10 cellular contexts compared by ENCODE assay signal in the genomic region with DNA sequence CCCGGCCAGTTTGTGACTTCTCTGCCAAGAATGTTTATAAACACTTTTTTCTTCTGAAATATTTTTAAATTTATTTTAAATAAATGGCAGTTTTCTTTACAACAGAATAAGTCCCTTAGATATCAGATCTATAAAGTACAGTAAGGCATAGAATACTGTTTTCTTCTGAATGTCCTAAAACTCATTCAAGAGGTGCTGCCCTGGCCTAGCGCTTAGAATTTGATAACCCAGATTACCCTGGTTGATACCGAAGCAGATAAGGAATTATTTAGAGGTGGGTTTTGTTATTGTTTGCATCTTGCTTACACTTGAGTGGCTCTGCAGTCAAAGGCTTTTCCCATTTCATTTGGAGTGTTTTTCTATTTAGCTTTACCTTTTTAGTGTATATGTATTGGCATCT. TPM values are rescaled to one million over a fixed set of nuclear protein-coding genes. Genes with fewer than 3 reads are reported as not detected.
DNase-seq lines count a peak whose midpoint lies in the region; ATAC-seq and TF ChIP-seq lines count a peak whose summit lies in the region.
"Had no signal": no experiment of that assay in that cellular context is flagged by ENCODE, and none has a peak within 500 bp of the region (broad histone marks: within the 10 kb centered on the region; RNA-seq: fewer than 3 reads in every experiment).

No MANE protein-coding gene starts in this region.

- peaks cover 12% of the 10 kb centered on the region for H3K4me1 ChIP-seq in iPS-18a (ENCODE audit: control insufficient read depth, low read depth, low read length)
- peaks cover 17 to 43% (median 29%) of the 10 kb centered on the region in 4 donors for H3K4me1 ChIP-seq in stomach

- peaks cover 37% of the 10 kb centered on the region for H3K36me3 ChIP-seq in iPS-18a (ENCODE audit: control insufficient read depth, low read depth, low read length)
- H3K36me3 ChIP-seq in stomach = peaks cover 22 to 47% (median 46%) of the 10 kb centered on the region in 4 donors

- no peak overlapping the region for H3K27ac Mint-ChIP-seq in activated CD4-positive, alpha-beta T cell treated with anti-CD3 and anti-CD28 coated beads, Interleukin-2, amount 10 ng/mL, durations not matched to agents 24 days and 14 days
- H3K27ac Mint-ChIP-seq in activated CD4-positive, alpha-beta memory T cell treated with anti-CD3 and anti-CD28 coated beads, Interleukin-2, amount 10 ng/mL, durations not matched to agents 7 days and 5 days = peak overlapping the region; percentile 64

- peaks cover 12% of the 10 kb centered on the region for H3K36me3 Mint-ChIP-seq in activated CD4-positive, alpha-beta T cell treated with anti-CD3 and anti-CD28 coated beads, Interleukin-2, amount 10 ng/mL, durations not matched to agents 24 days and 14 days (ENCODE audit: low read depth)
- H3K36me3 Mint-ChIP-seq in activated CD4-positive, alpha-beta memory T cell treated with anti-CD3 and anti-CD28 coated beads, Interleukin-2, amount 10 ng/mL, durations not matched to agents 7 days and 5 days (ENCODE audit: low read depth) = peaks cover 21% of the 10 kb centered on the region

- H3K27me3 ChIP-seq in iPS-18a (ENCODE audit: control insufficient read depth, insufficient read depth, low read length) (no peaks in the 10 kb centered on the region), stomach (no peaks in the 10 kb centered on the region)

- intact Hi-C loops in activated CD4-positive, alpha-beta T cell treated with anti-CD3 and anti-CD28 coated beads, Interleukin-2, amount 10 ng/mL, durations not matched to agents 24 days and 14 days (cut with micrococcal nuclease) = loop anchor here (1.0 kb wide), 1 partner anchor 8 kb away; no protein-coding TSS in a partner anchor
- intact Hi-C loops in stomach (cut with DNase I; ENCODE audit: low total_unique reads) = no loop called here

- peak overlapping the region; percentile 94 for H3K4me3 Mint-ChIP-seq in activated CD4-positive, alpha-beta T cell treated with anti-CD3 and anti-CD28 coated beads, Interleukin-2, amount 10 ng/mL, durations not matched to agents 24 days and 14 days
- H3K4me3 Mint-ChIP-seq in activated CD4-positive, alpha-beta memory T cell treated with anti-CD3 and anti-CD28 coated beads, Interleukin-2, amount 10 ng/mL, durations not matched to agents 7 days and 5 days = peak overlapping the region; percentile 88

- 32 to 44% (median 39%) methylated on average over 3 of the region's 3 CpGs for WGBS in stomach, 5 donors

- DNase-seq in activated CD4-positive, alpha-beta T cell treated with anti-CD3 and anti-CD28 coated beads, Interleukin-2, amount 10 ng/mL, durations not matched to agents 24 days and 14 days = no peak
- no peak for DNase-seq in activated CD4-positive, alpha-beta T cell treated with anti-CD3 and anti-CD28 coated beads for 48 hours
- no peak for DNase-seq in activated CD4-positive, alpha-beta memory T cell treated with anti-CD3 and anti-CD28 coated beads, Interleukin-2, amount 10 ng/mL, durations not matched to agents 7 days and 5 days
- DNase-seq in stomach (no peak), HCEC 1CT (no peak), cerebellar cortex (ENCODE audit: low spot score) (no peak)
- DNase-seq: ACHN, NCI-H1694 had no signal

- no peaks in the 10 kb centered on the region for H3K9me3 Mint-ChIP-seq in activated CD4-positive, alpha-beta T cell treated with anti-CD3 and anti-CD28 coated beads, Interleukin-2, amount 10 ng/mL, durations not matched to agents 24 days and 14 days
- H3K9me3 Mint-ChIP-seq in activated CD4-positive, alpha-beta memory T cell treated with anti-CD3 and anti-CD28 coated beads, Interleukin-2, amount 10 ng/mL, durations not matched to agents 7 days and 5 days = no peaks in the 10 kb centered on the region

- no peak overlapping the region for H3K27ac ChIP-seq in iPS-18a (ENCODE audit: low read length)
- H3K27ac ChIP-seq in stomach = no peak overlapping the region

- no peak overlapping the region for H3K9ac ChIP-seq in iPS-18a (ENCODE audit: low read length)

- TF ChIP-seq CTCF in stomach (IDR thresholded peaks at IDR 0.05) = no peak

- ATAC-seq in HG03354 (IDR thresholded peaks at IDR 0.05; ENCODE audit: poor library complexity, severe bottlenecking, unreplicated experiment) = no peak

- peaks cover 26% of the 10 kb centered on the region for H3K4me1 Mint-ChIP-seq in activated CD4-positive, alpha-beta T cell treated with anti-CD3 and anti-CD28 coated beads, Interleukin-2, amount 10 ng/mL, durations not matched to agents 24 days and 14 days
- H3K4me1 Mint-ChIP-seq in activated CD4-positive, alpha-beta memory T cell treated with anti-CD3 and anti-CD28 coated beads, Interleukin-2, amount 10 ng/mL, durations not matched to agents 7 days and 5 days = peaks cover 33% of the 10 kb centered on the region

- H3K27me3 Mint-ChIP-seq in activated CD4-positive, alpha-beta T cell treated with anti-CD3 and anti-CD28 coated beads, Interleukin-2, amount 10 ng/mL, durations not matched to agents 24 days and 14 days = no peaks in the 10 kb centered on the region
- H3K27me3 Mint-ChIP-seq in activated CD4-positive, alpha-beta memory T cell treated with anti-CD3 and anti-CD28 coated beads, Interleukin-2, amount 10 ng/mL, durations not matched to agents 7 days and 5 days = no peaks in the 10 kb centered on the region

- POLR2A ChIA-PET in activated CD4-positive, alpha-beta memory T cell treated with anti-CD3 and anti-CD28 coated beads, Interleukin-2, amount 10 ng/mL, durations not matched to agents 7 days and 5 days (lab: Charles Lee) = interaction anchor here (0.7 to 10.5 kb wide), 8 partner anchors 8 to 43 kb away, joined by 3 to 116 read pairs (median 13); a partner anchor contains a TSS

- no peak for TF ChIP-seq POLR2A in stomach (IDR thresholded peaks at IDR 0.05)

- H3K4me3 ChIP-seq in iPS-18a (ENCODE audit: low read length) = peak overlapping the region; percentile 89
- H3K4me3 ChIP-seq in stomach = peak overlapping the region; percentile 74 to 98 (median 88)

- no peaks in the 10 kb centered on the region for H3K9me3 ChIP-seq in iPS-18a (ENCODE audit: control insufficient read depth, low read depth, low read length)
- no peaks in the 10 kb centered on the region for H3K9me3 ChIP-seq in stomach

- no peak for TF ChIP-seq EP300 in stomach (IDR thresholded peaks at IDR 0.05)

- CTCF ChIA-PET in activated CD4-positive, alpha-beta memory T cell treated with anti-CD3 and anti-CD28 coated beads, Interleukin-2, amount 10 ng/mL, durations not matched to agents 7 days and 5 days (lab: Charles Lee) = interaction anchor here (1.0 to 3.4 kb wide), 8 partner anchors 10 to 47 kb away, joined by 3 to 16 read pairs (median 4); a partner anchor contains a TSS

RNA-seq across cellular contexts. Expression of a gene that starts 1.1 kb away (rescaled TPM):
- 26.0 and 26.7 TPM in 2 replicates for total RNA-seq in activated CD4-positive, alpha-beta T cell treated with anti-CD3 and anti-CD28 coated beads, Interleukin-2, amount 10 ng/mL, durations not matched to agents 24 days and 14 days
- total RNA-seq in activated CD4-positive, alpha-beta memory T cell treated with anti-CD3 and anti-CD28 coated beads, Interleukin-2, amount 10 ng/mL, durations not matched to agents 7 days and 5 days = 10 to 100 TPM; 21.8 to 23.3 TPM
- 10 to 100 TPM; 24.3 to 44.6 (median 29.7) TPM for total RNA-seq in stomach
- 10 to 100 TPM; 15.1 to 19.7 (median 18.6) TPM for polyA plus RNA-seq in stomach

RNA-seq across cellular contexts. Expression of a gene that starts 1.3 kb away (rescaled TPM):
- 61.6 and 69.1 TPM in 2 replicates for total RNA-seq in activated CD4-positive, alpha-beta T cell treated with anti-CD3 and anti-CD28 coated beads, Interleukin-2, amount 10 ng/mL, durations not matched to agents 24 days and 14 days
- total RNA-seq in activated CD4-positive, alpha-beta memory T cell treated with anti-CD3 and anti-CD28 coated beads, Interleukin-2, amount 10 ng/mL, durations not matched to agents 7 days and 5 days = 10 to 100 TPM; 61.5 to 67.0 TPM
- 10 to 100 TPM in 4 of 5 donors, 1 to 10 TPM in 1; 4.6 to 56.2 (median 19.1) TPM for total RNA-seq in stomach
- 10 to 100 TPM; 42.0 to 62.1 (median 49.5) TPM for polyA plus RNA-seq in stomach

RNA-seq across cellular contexts. Expression of a gene that starts 21.7 kb away (rescaled TPM):
- total RNA-seq in activated CD4-positive, alpha-beta T cell treated with anti-CD3 and anti-CD28 coated beads, Interleukin-2, amount 10 ng/mL, durations not matched to agents 24 days and 14 days = 16.5 and 17.0 TPM in 2 replicates
- total RNA-seq in activated CD4-positive, alpha-beta memory T cell treated with anti-CD3 and anti-CD28 coated beads, Interleukin-2, amount 10 ng/mL, durations not matched to agents 7 days and 5 days = 1 to 10 TPM; 6.9 TPM
- total RNA-seq in stomach = not detected
- under 1 TPM in 1 of 3 donors, not detected in 2; 0.08 TPM for polyA plus RNA-seq in stomach

RNA-seq across cellular contexts. Expression of a gene that starts 30.0 kb away (rescaled TPM):
- total RNA-seq in activated CD4-positive, alpha-beta T cell treated with anti-CD3 and anti-CD28 coated beads, Interleukin-2, amount 10 ng/mL, durations not matched to agents 24 days and 14 days = 41.6 and 42.6 TPM in 2 replicates
- 10 to 100 TPM; 60.4 to 63.9 TPM for total RNA-seq in activated CD4-positive, alpha-beta memory T cell treated with anti-CD3 and anti-CD28 coated beads, Interleukin-2, amount 10 ng/mL, durations not matched to agents 7 days and 5 days
- 10 to 100 TPM; 11.7 to 90.4 (median 28.5) TPM for total RNA-seq in stomach
- 10 to 100 TPM; 15.6 to 19.7 (median 18.5) TPM for polyA plus RNA-seq in stomach

RNA-seq across cellular contexts. Expression of a gene that starts 30.7 kb away (rescaled TPM):
- 108 and 111 TPM in 2 replicates for total RNA-seq in activated CD4-positive, alpha-beta T cell treated with anti-CD3 and anti-CD28 coated beads, Interleukin-2, amount 10 ng/mL, durations not matched to agents 24 days and 14 days
- total RNA-seq in activated CD4-positive, alpha-beta memory T cell treated with anti-CD3 and anti-CD28 coated beads, Interleukin-2, amount 10 ng/mL, durations not matched to agents 7 days and 5 days = 10 to 100 TPM; 94.4 to 97.2 TPM
- total RNA-seq in stomach = 10 to 100 TPM in 4 of 5 donors, 1 to 10 TPM in 1; 3.5 to 27.8 (median 19.2) TPM
- polyA plus RNA-seq in stomach = 1 to 10 TPM; 3.3 to 6.4 (median 4.0) TPM

Comparison
In these comparisons a context has a peak if more than half of its experiments do, and no peak if none do; other contexts are left out.
1. RNA of a gene that starts 21.7 kb away (total RNA-seq): 16.5 to 17.0 TPM in activated CD4-positive, alpha-beta T cell treated with anti-CD3 and anti-CD28 coated beads, Interleukin-2, amount 10 ng/mL, durations not matched to agents 24 days and 14 days and 6.9 TPM in activated CD4-positive, alpha-beta memory T cell treated with anti-CD3 and anti-CD28 coated beads, Interleukin-2, amount 10 ng/mL, durations not matched to agents 7 days and 5 days; not detected in stomach; every median in the first group is over 4 times any median in the second.